In the genomic region with DNA sequence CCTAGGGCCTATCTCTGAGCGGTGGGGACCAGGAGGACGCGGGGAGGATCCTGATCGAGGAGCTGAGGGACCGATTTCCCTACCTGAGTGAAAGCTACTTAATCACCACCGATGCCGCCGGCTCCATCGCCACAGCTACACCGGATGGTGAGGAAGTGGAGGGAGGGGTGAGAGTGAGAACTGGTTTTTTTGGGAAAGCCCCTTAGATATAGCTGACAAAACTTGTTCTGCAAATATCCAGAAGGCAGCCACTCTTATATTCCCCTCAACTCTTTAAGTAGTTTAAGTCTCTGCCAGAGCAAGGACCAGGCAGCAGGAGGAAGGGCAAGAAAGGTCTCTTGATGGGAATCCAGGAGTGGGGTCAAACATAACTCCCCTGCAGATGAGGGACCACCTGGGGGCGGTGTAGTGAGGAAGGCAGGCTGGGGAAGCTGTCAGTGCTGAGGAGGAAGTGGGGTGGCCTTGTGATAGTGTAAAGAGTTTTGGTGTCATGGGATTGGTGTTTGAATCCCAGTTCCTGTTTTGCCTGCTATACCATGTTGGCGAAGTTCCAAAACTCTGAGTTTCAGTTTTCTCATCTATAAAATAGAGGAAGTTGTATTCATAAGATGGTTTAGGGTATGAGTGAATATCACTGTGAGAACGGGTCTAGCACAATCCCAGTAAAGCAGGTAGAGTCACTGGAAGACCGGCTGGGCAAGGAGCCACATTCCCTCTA, we compare ENCODE assay signal across 8 cellular contexts. TPM values are rescaled to one million over a fixed set of nuclear protein-coding genes. Genes with fewer than 3 reads are reported as not detected.
DNase-seq lines count a peak whose midpoint lies in the region; ATAC-seq and TF ChIP-seq lines count a peak whose summit lies in the region.

No MANE protein-coding gene starts in this region.

- TF ChIP-seq POLR2A in transverse colon (IDR thresholded peaks at IDR 0.05) (no peak), uterus (IDR thresholded peaks at IDR 0.05) (no peak)

- ATAC-seq in HG02623 (IDR thresholded peaks at IDR 0.05; ENCODE audit: unreplicated experiment) (peak; percentile 35), left lobe of liver (no peak)

- peak overlapping the region; percentile 37 for H3K4me3 ChIP-seq in GM12875 (ENCODE audit: low read depth, low read length)
- H3K4me3 ChIP-seq in OCI-LY7 (ENCODE audit: low read depth, low read length, poor library complexity, severe bottlenecking): peak overlapping the region; percentile 94
- H3K4me3 ChIP-seq in mononuclear cell (ENCODE audit: low read length): peak overlapping the region; percentile 33
- H3K4me3 ChIP-seq in transverse colon: no peak overlapping the region
- H3K4me3 ChIP-seq in uterus: no peak overlapping the region

- H3K27me3 ChIP-seq in mononuclear cell (ENCODE audit: insufficient read depth, low read length) (no peaks in the 10 kb centered on the region), transverse colon (no peaks in the 10 kb centered on the region), uterus (no peaks in the 10 kb centered on the region)

- WGBS in transverse colon (ENCODE audit: low coverage in 1 of 2), 2 donors: 34 to 63% methylated on average over 2 to 14 of the region's 14 CpGs

- no peaks in the 10 kb centered on the region for H3K9me2 ChIP-seq in OCI-LY7 (ENCODE audit: insufficient read depth, low read length)

- BruUV-seq in OCI-LY7 (replicated peaks; lab: Mats Ljungman, UMichigan): no TSS peak

- CTCF ChIA-PET in OCI-LY7 (lab: Charles Lee; ENCODE audit: unreplicated experiment): interaction anchor here (0.9 to 1.5 kb wide), 5 partner anchors 11 to 70 kb away, joined by 3 to 6 read pairs (median 4); no protein-coding TSS in a partner anchor

- TF ChIP-seq EP300 in transverse colon (IDR thresholded peaks at IDR 0.05; ENCODE audit: low read depth): no peak

- H4K20me1 ChIP-seq in OCI-LY7 (ENCODE audit: insufficient read depth, low read length): peaks cover 18% of the 10 kb centered on the region

- in situ Hi-C loops in transverse colon (cut with MboI; ENCODE audit: low pct_ligation_motif_present in 1 of 4, low pct_unique_long_range_greater_than_20kb in 1 of 4, low sequenced_read_pairs in 3 of 4): no loop called here

- no peaks in the 10 kb centered on the region for H3K9me3 ChIP-seq in OCI-LY7 (ENCODE audit: low read length)
- no peaks in the 10 kb centered on the region for H3K9me3 ChIP-seq in mononuclear cell (ENCODE audit: low read depth, low read length)
- H3K9me3 ChIP-seq in transverse colon: no peaks in the 10 kb centered on the region
- no peaks in the 10 kb centered on the region for H3K9me3 ChIP-seq in uterus

- H3K36me3 ChIP-seq in OCI-LY7 (ENCODE audit: insufficient read depth, low read length): peaks cover 74% of the 10 kb centered on the region
- peaks cover 0 to 17% (median 5%) of the 10 kb centered on the region in 4 donors for H3K36me3 ChIP-seq in transverse colon
- no peaks in the 10 kb centered on the region for H3K36me3 ChIP-seq in uterus

- TF ChIP-seq CTCF in GM12875 (IDR thresholded peaks at IDR 0.05; ENCODE audit: borderline replicate concordance, insufficient read depth, low read depth, low read length) (peak; percentile 54), OCI-LY7 (conservative IDR thresholded peaks at IDR 0.05; ENCODE audit: low read length) (peak; percentile 76), transverse colon (IDR thresholded peaks at IDR 0.05) (no peak), uterus (IDR thresholded peaks at IDR 0.05) (no peak)

- peak overlapping the region; percentile 92 for H3K4me2 ChIP-seq in OCI-LY7 (ENCODE audit: low read length)

- DNase-seq in OCI-LY7 (ENCODE audit: low spot score) (peak; percentile 82), transverse colon (peak; percentile 46), uterus (no peak), left lobe of liver (ENCODE audit: low spot score) (no peak)
- DNase-seq in activated effector memory CD4-positive, alpha-beta T cell treated with Interleukin-2 at 50 U/mL for 16 hours: peak; percentile 31

- H3K4me1 ChIP-seq in OCI-LY7 (ENCODE audit: insufficient read depth, low read length, poor library complexity, severe bottlenecking) (peaks cover 49% of the 10 kb centered on the region), mononuclear cell (ENCODE audit: insufficient read depth, low read length) (peaks cover 91% of the 10 kb centered on the region), transverse colon (peaks cover 27 to 38% (median 31%) of the 10 kb centered on the region in 4 donors), uterus (peaks cover 0 to 5% of the 10 kb centered on the region in 2 donors)

- H3K27ac ChIP-seq in OCI-LY7 (ENCODE audit: low read depth, low read length, poor library complexity, severe bottlenecking) (peak overlapping the region; percentile 99), transverse colon (peak overlapping the region; percentile 32 to 66 (median 48)), uterus (peak overlapping the region in 1 of 2 donors; percentile 2)

- intact Hi-C loops in OCI-LY7 (cut with micrococcal nuclease; ENCODE audit: unreplicated experiment) (loop anchor here (1.0 to 2.0 kb wide), 2 partner anchors 8 to 49 kb away; no protein-coding TSS in a partner anchor), transverse colon (cut with DNase I; ENCODE audit: low total_unique reads) (no loop called here), uterus (cut with DNase I; ENCODE audit: low total_unique reads) (loop anchor here (10.0 kb wide), 1 partner anchor 53 kb away; no protein-coding TSS in a partner anchor)

- H2AFZ ChIP-seq in OCI-LY7 (ENCODE audit: low read length): no peak overlapping the region

- peaks cover 58% of the 10 kb centered on the region for H3K79me2 ChIP-seq in OCI-LY7 (ENCODE audit: insufficient read depth, low read depth, low read length)

- POLR2A ChIA-PET in OCI-LY7 (lab: Charles Lee): interaction anchor here (0.6 to 1.8 kb wide), 5 partner anchors 8 to 166 kb away, joined by 3 to 9 read pairs (median 6); a partner anchor contains a TSS

RNA-seq across cellular contexts. Expression of a gene that starts 3.4 kb away (rescaled TPM):
- total RNA-seq in OCI-LY7 (2014; rRNA removed; shearing (Covaris generic)): 79.7 and 97.8 TPM in 2 replicates
- total RNA-seq in OCI-LY7 (2022) (211 and 221 TPM in 2 replicates), mononuclear cell (25.7 TPM), transverse colon (100 to 1,000 TPM in 1 of 4 donors, 10 to 100 TPM in 3; 58.0 to 125 (median 67.6) TPM), uterus (10 to 100 TPM; 17.2 to 69.0 (median 55.1) TPM), left lobe of liver (32.0 TPM)

RNA-seq across cellular contexts. Expression of a gene that starts 58.2 kb away (rescaled TPM):
- total RNA-seq in OCI-LY7 (2014; rRNA removed; shearing (Covaris generic)): 30.8 and 35.4 TPM in 2 replicates
- total RNA-seq in OCI-LY7 (2022): 26.4 and 31.6 TPM in 2 replicates
- total RNA-seq in mononuclear cell: 6.8 TPM
- total RNA-seq in transverse colon: 10 to 100 TPM in 3 of 4 donors, not detected in 1; 10.3 to 24.1 (median 18.6) TPM
- total RNA-seq in uterus: 10 to 100 TPM in 2 of 4 donors, 1 to 10 TPM in 1, not detected in 1; 9.5 to 40.0 (median 23.2) TPM
- total RNA-seq in left lobe of liver: 33.4 TPM

RNA-seq across cellular contexts. Expression of a gene that starts 58.6 kb away (rescaled TPM):
- 18.7 and 31.5 TPM in 2 replicates for total RNA-seq in OCI-LY7 (2014; rRNA removed; shearing (Covaris generic))
- total RNA-seq in OCI-LY7 (2022) (38.3 and 42.7 TPM in 2 replicates), mononuclear cell (21.1 TPM), transverse colon (10 to 100 TPM in 3 of 4 donors, 1 to 10 TPM in 1; 7.5 to 22.9 (median 12.8) TPM), uterus (10 to 100 TPM; 14.7 to 43.1 (median 21.0) TPM), left lobe of liver (12.5 TPM)

Comparison
In these comparisons a context has a peak if more than half of its experiments do, and no peak if none do; other contexts are left out.
1. H3K4me3 ChIP-seq: peak in GM12875 (single experiment), OCI-LY7 (single experiment) and mononuclear cell (single experiment); none in transverse colon (0 of 4) and uterus (0 of 2).
2. CTCF ChIP-seq: peak in GM12875 (single experiment) and OCI-LY7 (single experiment); none in transverse colon (0 of 5) and uterus (0 of 4).
3. DNase-seq: peak in OCI-LY7 (single experiment), activated effector memory CD4-positive, alpha-beta T cell treated with Interleukin-2 at 50 U/mL for 16 hours (single experiment) and transverse colon (single experiment); none in uterus (0 of 2) and left lobe of liver (single experiment).